7 cellular contexts compared by ENCODE assay signal in genomic region chr20:49937023-49937929, GRCh38. TPM values are rescaled to one million over a fixed set of nuclear protein-coding genes. Genes with fewer than 3 reads are reported as not detected.
A peak's percentile ranks its signal among the peaks of the same experiment; 100 is the strongest.
DNase-seq lines count a peak whose midpoint lies in the region; ATAC-seq, FAIRE-seq and TF ChIP-seq lines count a peak whose summit lies in the region.

No MANE protein-coding gene starts in this region.

- H3K27ac Mint-ChIP-seq in activated naive CD8-positive, alpha-beta T cell, result peak overlapping the region; percentile 94

- no peak for FAIRE-seq in kidney (lab: Jason Lieb, UNC)

- H3K9ac ChIP-seq in kidney (ENCODE audit: low read length in 2 of 2), result peak overlapping the region; percentile 31 to 98

- H3K36me3 ChIP-seq in kidney (ENCODE audit: control insufficient read depth in 1 of 2, insufficient read depth in 2 of 2, low read length in 2 of 2) (peaks cover 5 to 11% of the 10 kb centered on the region in 2 donors), suprapubic skin (peaks cover 11% of the 10 kb centered on the region)

- no peaks in the 10 kb centered on the region for H3K27me3 ChIP-seq in suprapubic skin

- no peak for TF ChIP-seq CTCF in kidney (IDR thresholded peaks at IDR 0.05; ENCODE audit: borderline replicate concordance, extremely low read depth, insufficient read depth)
- no peak for TF ChIP-seq CTCF in suprapubic skin (IDR thresholded peaks at IDR 0.05)

- intact Hi-C loops in kidney (cut with DNase I), result no loop called here

- no peaks in the 10 kb centered on the region for H3K36me3 Mint-ChIP-seq in activated naive CD8-positive, alpha-beta T cell

- peak; percentile 7 for ATAC-seq in GM18498 (IDR thresholded peaks at IDR 0.05; ENCODE audit: unreplicated experiment)

- H3K9me3 ChIP-seq in kidney (ENCODE audit: control insufficient read depth in 1 of 2, low read length in 2 of 2) (no peaks in the 10 kb centered on the region), suprapubic skin (no peaks in the 10 kb centered on the region)

- H3K27ac ChIP-seq in kidney (ENCODE audit: low read depth in 2 of 2, low read length in 2 of 2) (peak overlapping the region; percentile 88 to 93), suprapubic skin (peak overlapping the region; percentile 90)

- no peak for TF ChIP-seq EP300 in suprapubic skin (IDR thresholded peaks at IDR 0.05)

- WGBS in suprapubic skin, result 10% methylated on average over 11 of the region's 12 CpGs

- no peak for TF ChIP-seq POLR2A in suprapubic skin (IDR thresholded peaks at IDR 0.05)

- peak overlapping the region; percentile 99 for H3K4me3 Mint-ChIP-seq in activated naive CD8-positive, alpha-beta T cell

- H3K4me3 ChIP-seq in kidney (ENCODE audit: low read length in 2 of 2), result peak overlapping the region; percentile 77 to 98
- peak overlapping the region; percentile 74 for H3K4me3 ChIP-seq in suprapubic skin

- DNase-seq in HT-29 (ENCODE audit: low spot score) (peak; percentile 57), kidney (no peak), suprapubic skin (ENCODE audit: low spot score in 2 of 2) (no peak), ecto neural progenitor cell (ENCODE audit: low spot score) (no peak)
- no peak for DNase-seq in stimulated activated CD4-positive, alpha-beta T cell treated with anti-CD3 and anti-CD28 coated beads, Interleukin-4, amount 100 ng/mL, for 4 hours

- H3K9me3 Mint-ChIP-seq in activated naive CD8-positive, alpha-beta T cell (ENCODE audit: low read depth), result no peaks in the 10 kb centered on the region

- no peaks in the 10 kb centered on the region for H3K27me3 Mint-ChIP-seq in activated naive CD8-positive, alpha-beta T cell

- H3K4me1 ChIP-seq in kidney (ENCODE audit: control insufficient read depth in 1 of 2, insufficient read depth in 1 of 2, low read depth in 1 of 2, low read length in 2 of 2) (peaks cover 7 to 24% of the 10 kb centered on the region in 2 donors), suprapubic skin (peaks cover 34% of the 10 kb centered on the region)

- H3K4me1 Mint-ChIP-seq in activated naive CD8-positive, alpha-beta T cell (ENCODE audit: low read depth), result peaks cover 51% of the 10 kb centered on the region

RNA-seq across cellular contexts. Expression of gene RNF114, which starts 1.1 kb away (rescaled TPM):
- 62.4 and 95.2 TPM in 2 replicates for total RNA-seq in HT-29 (2014; rRNA removed; shearing (Covaris generic))
- total RNA-seq in kidney, result 89.2 TPM
- 70.7 TPM for polyA plus RNA-seq in kidney (ENCODE audit: insufficient read depth, low read depth, low replicate concordance)
- total RNA-seq in suprapubic skin, result 100 to 1,000 TPM; 134 to 150 (median 138) TPM

RNA-seq across cellular contexts. Expression of gene SPATA2, which starts 21.9 kb away (rescaled TPM):
- 10.2 and 10.7 TPM in 2 replicates for total RNA-seq in HT-29 (2014; rRNA removed; shearing (Covaris generic))
- 9.0 TPM for total RNA-seq in kidney
- 5.8 TPM for polyA plus RNA-seq in kidney (ENCODE audit: insufficient read depth, low read depth, low replicate concordance)
- 1 to 10 TPM; 7.3 to 9.3 (median 8.7) TPM for total RNA-seq in suprapubic skin

RNA-seq across cellular contexts. Expression of gene SNAI1, which starts 45.5 kb away (rescaled TPM):
- 1.5 and 2.6 TPM in 2 replicates for total RNA-seq in HT-29 (2014; rRNA removed; shearing (Covaris generic))
- total RNA-seq in kidney (3.7 TPM), suprapubic skin (1 to 10 TPM in 3 of 4 donors, under 1 TPM in 1; 0.56 to 4.1 (median 1.4) TPM)
- polyA plus RNA-seq in kidney (ENCODE audit: insufficient read depth, low read depth, low replicate concordance), result 4.5 TPM
